24 cellular contexts compared by ENCODE assay signal in the genomic region with DNA sequence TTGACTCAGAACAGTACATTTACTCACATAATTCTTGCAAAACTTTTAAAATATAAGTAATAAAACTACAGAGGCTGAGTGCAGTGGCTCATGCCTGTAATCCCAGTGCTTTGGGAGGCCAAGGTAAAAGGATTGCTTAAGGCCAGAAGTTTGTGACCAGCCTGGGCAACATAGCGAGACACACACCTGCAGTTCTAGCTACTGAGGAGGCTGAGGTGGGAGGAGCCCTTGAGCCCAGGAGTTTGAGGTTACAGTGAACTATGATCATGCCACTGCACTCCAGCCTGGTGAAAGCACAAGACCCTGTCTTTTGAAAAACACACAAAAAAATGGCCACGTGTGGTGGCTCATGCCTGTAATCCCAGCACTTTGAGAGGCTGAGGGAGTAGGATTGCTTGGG. TPM values are rescaled to one million over a fixed set of nuclear protein-coding genes. Genes with fewer than 3 reads are reported as not detected.
A peak's percentile ranks its signal among the peaks of the same experiment; 100 is the strongest.
DNase-seq lines count a peak whose midpoint lies in the region; ATAC-seq, FAIRE-seq and TF ChIP-seq lines count a peak whose summit lies in the region.
"Had no signal": no experiment of that assay in that cellular context is flagged by ENCODE, and none has a peak within 500 bp of the region (broad histone marks: within the 10 kb centered on the region; RNA-seq: fewer than 3 reads in every experiment).

No MANE protein-coding gene starts in this region.

- ATAC-seq in HepG2 = peak; percentile 69
- ATAC-seq in right lobe of liver = no peak
- no peak for ATAC-seq in WTC11
- ATAC-seq in HG03108 (IDR thresholded peaks at IDR 0.05; ENCODE audit: unreplicated experiment) = no peak
- ATAC-seq: A549, GM23338 had no signal

- no peak overlapping the region for H2AFZ ChIP-seq in HepG2 (ENCODE audit: low read length)
- H2AFZ ChIP-seq: GM23338 had no signal

- TF ChIP-seq POLR2A in HepG2 (IDR thresholded peaks at IDR 0.05; ENCODE audit: insufficient read depth in 1 of 2, low read depth in 2 of 2, low read length in 2 of 2) (no peak), right lobe of liver (IDR thresholded peaks at IDR 0.05) (no peak)

- FAIRE-seq in HepG2 (lab: Jason Lieb, UNC) (no peak), small intestine (lab: Jason Lieb, UNC) (no peak), RCC 7860 (lab: Jason Lieb, UNC) (no peak)
- FAIRE-seq: A549, GM12891, GM18507 had no signal

- POLR2A ChIA-PET in HepG2 (lab: Yijun Ruan, JAX) (no interaction called here), WTC11 (lab: Charles Lee) (no interaction called here)

- CTCF ChIA-PET in HepG2 (lab: Yijun Ruan, JAX; ENCODE audit: low intra/inter-chr PET ratio, low total read pairs) = no interaction called here
- CTCF ChIA-PET in WTC11 (lab: Charles Lee) = no interaction called here

- no peaks in the 10 kb centered on the region for H3K9me3 Mint-ChIP-seq in WTC11
- H3K9me3 Mint-ChIP-seq: CD14-positive monocyte; CD4-positive, alpha-beta T cell; CD8-positive, alpha-beta memory T cell; GM23338; H9; HFFc6 had no signal

- TF ChIP-seq EP300 in HepG2 (IDR thresholded peaks at IDR 0.05; ENCODE audit: low read depth in 2 of 2, low read length in 2 of 2) (no peak), HepG2 (CRISPR knock-in tag; IDR thresholded peaks at IDR 0.05; ENCODE audit: borderline replicate concordance) (no peak)

- H3K4me1 Mint-ChIP-seq in WTC11 = no peaks in the 10 kb centered on the region
- H3K4me1 Mint-ChIP-seq: CD14-positive monocyte; CD8-positive, alpha-beta memory T cell; GM23338; H9 had no signal

- H3K36me3 ChIP-seq in HepG2 (replicated peaks in 1 of 2; ENCODE audit: control insufficient read depth in 1 of 2, insufficient read depth in 2 of 2, low read length in 2 of 2) = no peaks in the 10 kb centered on the region
- H3K36me3 ChIP-seq in right lobe of liver = no peaks in the 10 kb centered on the region
- no peaks in the 10 kb centered on the region for H3K36me3 ChIP-seq in small intestine (ENCODE audit: control insufficient read depth in 2 of 2, insufficient read depth in 2 of 2, low read length in 2 of 2)
- H3K36me3 ChIP-seq: BE2C; BLaER1 treated with 17β-estradiol and CSF1 and Interleukin-3, amounts not matched to agents 10 nM and 100 nM had no signal

- H3K9me3 ChIP-seq in HepG2 (ENCODE audit: low read length) (no peaks in the 10 kb centered on the region), right lobe of liver (no peaks in the 10 kb centered on the region), small intestine (ENCODE audit: control insufficient read depth, low read depth) (no peaks in the 10 kb centered on the region)
- H3K9me3 ChIP-seq: A549; BE2C; BLaER1 treated with 17β-estradiol and CSF1 and Interleukin-3, amounts not matched to agents 10 nM and 100 nM had no signal

- no peak overlapping the region for H3K4me3 Mint-ChIP-seq in WTC11
- H3K4me3 Mint-ChIP-seq: CD14-positive monocyte; CD4-positive, alpha-beta T cell; CD8-positive, alpha-beta memory T cell; GM23338; H9; HFFc6 had no signal

- BruUV-seq in HepG2 (replicated peaks; lab: Mats Ljungman, UMichigan) = no TSS peak

- in situ Hi-C loops in HepG2 (cut with HindIII; ENCODE audit: extremely low pct_ligation_motif_present, low pct_unique_long_range_greater_than_20kb) = no loop called here

- no peaks in the 10 kb centered on the region for H3K36me3 Mint-ChIP-seq in WTC11
- H3K36me3 Mint-ChIP-seq: CD14-positive monocyte; CD8-positive, alpha-beta memory T cell had no signal

- H3K27ac ChIP-seq in HepG2 (ENCODE audit: extremely low read length, insufficient read depth, low read length) (no peak overlapping the region), right lobe of liver (no peak overlapping the region), small intestine (ENCODE audit: low read depth in 1 of 2, low read length in 1 of 2) (no peak overlapping the region)
- H3K27ac ChIP-seq: A549; BLaER1 treated with 17β-estradiol and CSF1 and Interleukin-3, amounts not matched to agents 10 nM and 100 nM had no signal

- no peaks in the 10 kb centered on the region for H3K27me3 ChIP-seq in HepG2 (ENCODE audit: control insufficient read depth in 1 of 2, insufficient read depth in 2 of 2, low read length in 2 of 2)
- no peaks in the 10 kb centered on the region for H3K27me3 ChIP-seq in right lobe of liver
- no peaks in the 10 kb centered on the region for H3K27me3 ChIP-seq in small intestine (ENCODE audit: control insufficient read depth in 2 of 2, insufficient read depth in 2 of 2, low read length in 2 of 2)
- H3K27me3 ChIP-seq: BE2C; BLaER1 treated with 17β-estradiol and CSF1 and Interleukin-3, amounts not matched to agents 10 nM and 100 nM had no signal

- H4K20me1 ChIP-seq in HepG2 (ENCODE audit: insufficient read depth, low read length) = no peaks in the 10 kb centered on the region
- H4K20me1 ChIP-seq: BLaER1 treated with 17β-estradiol and CSF1 and Interleukin-3, amounts not matched to agents 10 nM and 100 nM had no signal

- no peaks in the 10 kb centered on the region for H3K79me2 ChIP-seq in HepG2 (ENCODE audit: insufficient read depth, low read length)

- H3K4me2 ChIP-seq in HepG2 (ENCODE audit: low read depth, low read length) = peak overlapping the region; percentile 7; the same call in 1 of the 2 replicates
- H3K4me2 ChIP-seq: A549; BLaER1 treated with 17β-estradiol and CSF1 and Interleukin-3, amounts not matched to agents 10 nM and 100 nM; GM23338 had no signal

- intact Hi-C loops in HepG2 (cut with micrococcal nuclease; ENCODE audit: unreplicated experiment) = no loop called here
- intact Hi-C loops in right lobe of liver (cut with DNase I) = no loop called here

- 14% methylated on average over 2 of the region's 2 CpGs for WGBS in HepG2 (ENCODE audit: low lambda C conversion rate)
- 76% methylated on average over 2 of the region's 2 CpGs for WGBS in right lobe of liver (ENCODE audit: insufficient coverage, low coverage, low lambda C conversion rate, missing lambda C conversion rate)
- WGBS in small intestine, 3 donors = 80 to 88% (median 87%) methylated on average over 2 of the region's 2 CpGs

- no peak overlapping the region for H3K27ac Mint-ChIP-seq in WTC11
- H3K27ac Mint-ChIP-seq: CD4-positive, alpha-beta T cell; CD8-positive, alpha-beta memory T cell; GM23338; HFFc6 had no signal

- H3K4me3 ChIP-seq in HepG2 (replicated peaks in 1 of 3; ENCODE audit: insufficient read depth in 1 of 3, low read depth in 2 of 3, low read length in 3 of 3) (no peak overlapping the region), right lobe of liver (no peak overlapping the region), small intestine (ENCODE audit: low read depth in 1 of 2, low read length in 2 of 2) (no peak overlapping the region)
- H3K4me3 ChIP-seq: A549; BLaER1 treated with 17β-estradiol and CSF1 and Interleukin-3, amounts not matched to agents 10 nM and 100 nM; GM23338 had no signal

- TF ChIP-seq RAD21 in HepG2 (CRISPR knock-in tag; IDR thresholded peaks at IDR 0.05) = no peak

- H3K4me1 ChIP-seq in HepG2 (ENCODE audit: insufficient read depth, low read length) (peaks cover 12% of the 10 kb centered on the region; the same call in 1 of the 2 replicates), right lobe of liver (no peaks in the 10 kb centered on the region), small intestine (ENCODE audit: control insufficient read depth in 2 of 2, insufficient read depth in 1 of 2, low read depth in 1 of 2, low read length in 1 of 2) (no peaks in the 10 kb centered on the region)
- H3K4me1 ChIP-seq: A549, BE2C had no signal

- no peaks in the 10 kb centered on the region for H3K27me3 Mint-ChIP-seq in WTC11 (ENCODE audit: low read depth)

- no peak for DNase-seq in HepG2 (ENCODE audit: low spot score)
- DNase-seq in right lobe of liver = no peak
- DNase-seq in WTC11 (ENCODE audit: low spot score) = no peak
- peak; percentile 23 for DNase-seq in small intestine
- no peak for DNase-seq in RCC 7860 (ENCODE audit: low spot score)
- DNase-seq: 8988T; ACHN; AML-193; BE2C; Calu3; CD4-positive, alpha-beta T cell; CD8-positive, alpha-beta memory T cell; DMS53; DMS79 treated with DMSO at 0.1 percent for 48 hours; GF-D8; H9; HFFc6 had no signal

- no peak overlapping the region for H3K9ac ChIP-seq in HepG2 (ENCODE audit: insufficient read depth, low read depth, low read length)
- H3K9ac ChIP-seq: BLaER1 treated with 17β-estradiol and CSF1 and Interleukin-3, amounts not matched to agents 10 nM and 100 nM had no signal

- TF ChIP-seq CTCF in HepG2 (CRISPR knock-in tag; IDR thresholded peaks at IDR 0.05) = no peak
- no peak for TF ChIP-seq CTCF in right lobe of liver (IDR thresholded peaks at IDR 0.05)
- no peak for TF ChIP-seq CTCF in WTC11 (IDR thresholded peaks at IDR 0.05)

TF ChIP-seq in HepG2, 621 proteins besides CTCF, POLR2A, EP300 and RAD21 (continues in another document):
- TF ChIP-seq POGZ (CRISPR knock-in tag; IDR thresholded peaks at IDR 0.05) (0 out of 2 replicates have a peak, but pooled peaks have one; percentile 17), SMARCC2 (IDR thresholded peaks at IDR 0.05) (no peak)

TF ChIP-seq in WTC11, 78 proteins besides CTCF, POLR2A, EP300 and RAD21:
- no peak for TF ChIP-seq ZNF671 (CRISPR knock-in tag; IDR thresholded peaks at IDR 0.05)
- TF ChIP-seq ZNF121 (CRISPR knock-in tag; IDR thresholded peaks at IDR 0.05) = peak; percentile 75; the same call in 1 of the 2 replicates

RNA-seq across cellular contexts. Expression of a gene that starts 21.8 kb away (rescaled TPM):
- total RNA-seq in HepG2 (2016; rRNA removed; fragmentation: Illumina TruSeq; extraction: Trizol) (5.4 and 13.1 TPM in 2 replicates), right lobe of liver (10 to 100 TPM; 16.0 to 28.3 (median 18.3) TPM), WTC11 (2021) (32.6 to 40.5 TPM (median 40.5 TPM) in 3 replicates)
- 0.51 and 0.79 TPM in 2 replicates for total RNA-seq in HepG2 (2016; cell fraction: cytosol; rRNA removed; fragmentation: Illumina TruSeq; extraction: Trizol; ENCODE audit: low read depth)
- 5.6 and 10.9 TPM in 2 replicates for total RNA-seq in HepG2 (2016; cell fraction: insoluble cytoplasmic fraction; rRNA removed; fragmentation: Illumina TruSeq; extraction: Trizol)
- 1.4 and 1.8 TPM in 2 replicates for total RNA-seq in HepG2 (2016; cell fraction: membrane; rRNA removed; fragmentation: Illumina TruSeq; extraction: Trizol)
- total RNA-seq in HepG2 (2016; cell fraction: nucleus; rRNA removed; fragmentation: Illumina TruSeq; extraction: Trizol) = 12.2 and 12.6 TPM in 2 replicates
- polyA plus RNA-seq in HepG2 (2011; rRNA removed) (7.5 and 9.5 TPM in 2 replicates), small intestine (100 to 1,000 TPM in 2 of 3 donors, 10 to 100 TPM in 1; 43.7 to 140 (median 105) TPM)
- polyA plus RNA-seq in HepG2 (2011; cell fraction: cytosol; rRNA removed) = 2.9 and 6.1 TPM in 2 replicates
- polyA plus RNA-seq in HepG2 (2011; cell fraction: nucleus; rRNA removed) = 13.8 and 22.1 TPM in 2 replicates
- 14.2 and 16.8 TPM in 2 replicates for polyA plus RNA-seq in HepG2 (2012)
- polyA plus RNA-seq in HepG2 (2016; cell fraction: cytosol; fragmentation: Illumina TruSeq; extraction: Trizol; ENCODE audit: low read depth) = 0.17 and 0.19 TPM in 2 replicates
- polyA plus RNA-seq in HepG2 (2016; cell fraction: insoluble cytoplasmic fraction; fragmentation: Illumina TruSeq; extraction: Trizol; ENCODE audit: low read depth) = 13.2 and 14.1 TPM in 2 replicates
- polyA plus RNA-seq in HepG2 (2016; cell fraction: membrane; fragmentation: Illumina TruSeq; extraction: Trizol; ENCODE audit: low read depth) = 0.60 and 1.2 TPM in 2 replicates
- 20.2 and 22.0 TPM in 2 replicates for polyA plus RNA-seq in HepG2 (2016; cell fraction: nucleus; fragmentation: Illumina TruSeq; extraction: Trizol; ENCODE audit: insufficient read depth, low read depth)
- polyA minus RNA-seq in HepG2 (2011; rRNA and poly(A)+ RNA removed; ENCODE audit: low replicate concordance) = 2.9 and 3.1 TPM in 2 replicates
- polyA minus RNA-seq in HepG2 (2011; cell fraction: cytosol; rRNA and poly(A)+ RNA removed) = 4.7 and 6.7 TPM in 2 replicates
- 20.7 and 33.1 TPM in 2 replicates for polyA minus RNA-seq in HepG2 (2011; cell fraction: nucleus; rRNA and poly(A)+ RNA removed)
- polyA plus RNA-seq: CD14-positive monocyte had no signal
